In the genomic region with DNA sequence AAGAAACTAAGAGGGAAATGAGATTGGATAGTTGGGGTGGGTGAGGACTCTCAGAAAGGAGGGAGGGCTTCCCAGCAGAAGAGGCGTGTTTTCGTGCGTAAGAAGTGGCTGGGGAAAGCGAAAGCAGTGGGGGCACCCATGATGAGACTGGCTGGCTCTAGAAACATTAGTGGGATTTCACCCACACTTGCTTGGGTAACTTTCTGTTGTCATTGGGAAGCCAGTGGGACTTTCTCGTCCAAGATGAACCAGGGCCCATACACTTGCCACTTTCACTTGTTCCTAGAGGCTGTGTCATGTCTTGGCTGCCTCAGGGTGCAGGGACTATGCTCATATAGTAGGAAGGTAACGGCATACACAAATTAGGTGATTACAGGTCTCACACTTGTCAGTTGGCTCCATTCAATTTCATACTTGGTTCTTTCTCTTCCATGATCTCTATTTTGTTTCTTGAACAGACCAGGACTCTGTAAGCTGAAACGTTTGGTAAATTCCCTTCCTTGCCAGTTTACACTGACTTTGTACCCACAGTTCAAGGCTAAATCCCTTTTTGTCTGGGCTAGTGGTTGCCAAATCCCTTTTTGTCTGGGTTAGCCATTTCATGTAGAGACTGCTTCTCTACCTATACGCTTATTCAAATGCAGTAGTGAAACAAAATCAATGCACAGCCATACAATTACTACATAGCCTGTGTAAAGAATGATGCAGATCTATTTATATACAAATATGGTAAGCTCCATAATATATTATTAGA, we compare ENCODE assay signal across 11 cellular contexts. TPM values are rescaled to one million over a fixed set of nuclear protein-coding genes. Genes with fewer than 3 reads are reported as not detected.
DNase-seq lines count a peak whose midpoint lies in the region; ATAC-seq lines count a peak whose summit lies in the region.
"Had no signal": no experiment of that assay in that cellular context is flagged by ENCODE, and none has a peak within 500 bp of the region (broad histone marks: within the 10 kb centered on the region; RNA-seq: fewer than 3 reads in every experiment).

No MANE protein-coding gene starts in this region.

- H3K36me3 ChIP-seq in aorta (ENCODE audit: control insufficient read depth in 1 of 2, insufficient read depth in 2 of 2, low read length in 1 of 2) = no peaks in the 10 kb centered on the region

- no peaks in the 10 kb centered on the region for H3K4me1 ChIP-seq in aorta (ENCODE audit: control insufficient read depth in 1 of 2, insufficient read depth in 2 of 2, low read length in 2 of 2)
- H3K4me1 ChIP-seq: parathyroid adenoma had no signal

- peak overlapping the region; percentile 87 for H3K27ac Mint-ChIP-seq in activated T-cell treated with anti-CD3 and anti-CD28 coated beads, Interleukin-2, amount 50 U/mL, for 72 hours

- WGBS in aorta, 2 donors = 61 to 67% methylated on average over 8 of the region's 8 CpGs

- H3K4me1 Mint-ChIP-seq in activated T-cell treated with anti-CD3 and anti-CD28 coated beads, Interleukin-2, amount 50 U/mL, for 72 hours (ENCODE audit: low read depth) = peaks cover 69% of the 10 kb centered on the region

- ATAC-seq in GM18867 (IDR thresholded peaks at IDR 0.05; ENCODE audit: unreplicated experiment) (peak; percentile 59), HG03432 (IDR thresholded peaks at IDR 0.05; ENCODE audit: unreplicated experiment) (peak; percentile 47), aorta (ENCODE audit: low FRiP score) (no peak), GM19351 (IDR thresholded peaks at IDR 0.05; ENCODE audit: unreplicated experiment) (no peak), HG03469 (IDR thresholded peaks at IDR 0.05; ENCODE audit: unreplicated experiment) (no peak)
- peak; percentile 68 to 79 for ATAC-seq in activated T-cell treated with anti-CD3 and anti-CD28 coated beads, Interleukin-2, amount 50 U/mL, for 72 hours (replicated peaks in 1 of 2)

- DNase-seq in activated T-cell treated with anti-CD3 and anti-CD28 coated beads, Interleukin-2, amount 50 U/mL, for 72 hours = peak; percentile 57 to 58
- peak; percentile 50 to 56 for DNase-seq in stimulated activated CD4-positive, alpha-beta T cell treated with anti-CD3 and anti-CD28 coated beads, Interleukin-2, amount 100 ng/mL, for 24 hours
- no peak for DNase-seq in aorta
- no peak for DNase-seq in NAMALWA (ENCODE audit: low spot score)
- DNase-seq: EL had no signal

- no peak overlapping the region for H3K4me3 ChIP-seq in aorta (ENCODE audit: low read length in 2 of 2)

- no peak overlapping the region for H3K27ac ChIP-seq in aorta (ENCODE audit: low read depth in 1 of 2, low read length in 2 of 2)
- H3K27ac ChIP-seq: parathyroid adenoma had no signal

- H3K9me3 ChIP-seq in aorta (ENCODE audit: control insufficient read depth, low read length) = no peaks in the 10 kb centered on the region

- H3K36me3 Mint-ChIP-seq in activated T-cell treated with anti-CD3 and anti-CD28 coated beads, Interleukin-2, amount 50 U/mL, for 72 hours (ENCODE audit: insufficient read depth in 2 of 2) = peaks cover 3 to 4% of the 10 kb centered on the region in 2 donors

- intact Hi-C loops in aorta (cut with DNase I) = no loop called here

- H3K9me3 Mint-ChIP-seq in activated T-cell treated with anti-CD3 and anti-CD28 coated beads, Interleukin-2, amount 50 U/mL, for 72 hours = peaks cover 0 to 1% of the 10 kb centered on the region in 2 donors

- no peaks in the 10 kb centered on the region for H3K27me3 Mint-ChIP-seq in activated T-cell treated with anti-CD3 and anti-CD28 coated beads, Interleukin-2, amount 50 U/mL, for 72 hours (ENCODE audit: low read depth)

- peak overlapping the region; percentile 49 to 77 for H3K4me3 Mint-ChIP-seq in activated T-cell treated with anti-CD3 and anti-CD28 coated beads, Interleukin-2, amount 50 U/mL, for 72 hours

- no peaks in the 10 kb centered on the region for H3K27me3 ChIP-seq in aorta (ENCODE audit: control insufficient read depth in 1 of 2, insufficient read depth in 2 of 2, low read length in 1 of 2)

RNA-seq across cellular contexts. Expression of gene CXCR5, which starts 42.0 kb away (rescaled TPM):
- total RNA-seq in activated T-cell treated with anti-CD3 and anti-CD28 coated beads, Interleukin-2, amount 50 U/mL, for 72 hours = 10 to 100 TPM; 16.9 to 20.3 TPM
- under 1 TPM; 0.06 to 0.27 TPM for total RNA-seq in aorta
- polyA plus RNA-seq in aorta = under 1 TPM; 0.13 to 0.69 TPM
- total RNA-seq: frontal cortex had no signal

RNA-seq across cellular contexts. Expression of gene DDX6, which starts 50.7 kb away (rescaled TPM):
- 100 to 1,000 TPM; 239 to 256 TPM for total RNA-seq in activated T-cell treated with anti-CD3 and anti-CD28 coated beads, Interleukin-2, amount 50 U/mL, for 72 hours
- total RNA-seq in aorta = 100 to 1,000 TPM; 105 to 128 TPM
- 10 to 100 TPM; 20.3 to 27.8 TPM for polyA plus RNA-seq in aorta

Comparison
In these comparisons a context has a peak if more than half of its experiments do, and no peak if none do; other contexts are left out.
1. ATAC-seq: peak in GM18867 (single experiment), HG03432 (single experiment) and activated T-cell treated with anti-CD3 and anti-CD28 coated beads, Interleukin-2, amount 50 U/mL, for 72 hours (2 of 2); none in aorta (single experiment), GM19351 (single experiment) and HG03469 (single experiment).
2. DNase-seq: peak in activated T-cell treated with anti-CD3 and anti-CD28 coated beads, Interleukin-2, amount 50 U/mL, for 72 hours (2 of 2) and stimulated activated CD4-positive, alpha-beta T cell treated with anti-CD3 and anti-CD28 coated beads, Interleukin-2, amount 100 ng/mL, for 24 hours (2 of 2); none in aorta (0 of 2) and NAMALWA (single experiment).
3. RNA of gene CXCR5, which starts 42.0 kb away (total RNA-seq): 16.9 to 20.3 TPM in activated T-cell treated with anti-CD3 and anti-CD28 coated beads, Interleukin-2, amount 50 U/mL, for 72 hours; 0.06 to 0.27 TPM in aorta; every median in the first group is over 10 times any median in the second.